Comparison of ENCODE assay signal across 16 cellular contexts in genomic region chr2:237429761-237430160, GRCh38. TPM values are rescaled to one million over a fixed set of nuclear protein-coding genes. Genes with fewer than 3 reads are reported as not detected.
DNase-seq lines count a peak whose midpoint lies in the region; ATAC-seq, FAIRE-seq and TF ChIP-seq lines count a peak whose summit lies in the region.
"Had no signal": no experiment of that assay in that cellular context is flagged by ENCODE, and none has a peak within 500 bp of the region (broad histone marks: within the 10 kb centered on the region; RNA-seq: fewer than 3 reads in every experiment).

No MANE protein-coding gene starts in this region.

- H3K9me3 Mint-ChIP-seq in activated naive CD4-positive, alpha-beta T cell treated with anti-CD3 and anti-CD28 coated beads, Interleukin-2, amount 50 U/mL, for 24 hours: peaks cover 5% of the 10 kb centered on the region

- intact Hi-C loops in thyroid gland (cut with DNase I): loop anchor here (5.0 kb wide), 1 partner anchor 143 kb away; no protein-coding TSS in a partner anchor

- H3K27ac Mint-ChIP-seq in activated naive CD4-positive, alpha-beta T cell treated with anti-CD3 and anti-CD28 coated beads, Interleukin-2, amount 50 U/mL, for 24 hours: peak overlapping the region; percentile 65
- H3K27ac Mint-ChIP-seq: WTC11 had no signal

- 24 to 29% methylated on average over 3 of the region's 3 CpGs for WGBS in thyroid gland, 2 donors

- H3K27me3 ChIP-seq in bronchial epithelial cell (ENCODE audit: control insufficient read depth, insufficient read depth, low read length) (no peaks in the 10 kb centered on the region), thyroid gland (no peaks in the 10 kb centered on the region)

- H3K4me3 ChIP-seq in bronchial epithelial cell (ENCODE audit: low read depth, low read length) (no peak overlapping the region), thyroid gland (replicated peaks in 1 of 3) (no peak overlapping the region)
- H3K4me3 ChIP-seq: transverse colon had no signal

- TF ChIP-seq CTCF in bronchial epithelial cell (IDR thresholded peaks at IDR 0.05; ENCODE audit: insufficient read depth, low read length, severe bottlenecking) (no peak), thyroid gland (IDR thresholded peaks at IDR 0.05) (no peak)

- H3K27me3 Mint-ChIP-seq in activated naive CD4-positive, alpha-beta T cell treated with anti-CD3 and anti-CD28 coated beads, Interleukin-2, amount 50 U/mL, for 24 hours: no peaks in the 10 kb centered on the region

- TF ChIP-seq POLR2A in thyroid gland (IDR thresholded peaks at IDR 0.05): peak in 1 of 2 donors; percentile 43

- ATAC-seq in HG03469 (IDR thresholded peaks at IDR 0.05; ENCODE audit: unreplicated experiment) (no peak), HG03378 (IDR thresholded peaks at IDR 0.05; ENCODE audit: unreplicated experiment) (no peak)
- ATAC-seq: WTC11 had no signal

- H3K36me3 ChIP-seq in bronchial epithelial cell (ENCODE audit: control insufficient read depth, insufficient read depth, low read length): no peaks in the 10 kb centered on the region
- H3K36me3 ChIP-seq in thyroid gland: no peaks in the 10 kb centered on the region
- H3K36me3 ChIP-seq: transverse colon had no signal

- H3K9me3 ChIP-seq in thyroid gland: no peaks in the 10 kb centered on the region
- H3K9me3 ChIP-seq: transverse colon had no signal

- H3K36me3 Mint-ChIP-seq in activated naive CD4-positive, alpha-beta T cell treated with anti-CD3 and anti-CD28 coated beads, Interleukin-2, amount 50 U/mL, for 24 hours: peaks cover 7% of the 10 kb centered on the region
- H3K36me3 Mint-ChIP-seq: WTC11 had no signal

- H3K4me1 ChIP-seq in thyroid gland: peaks cover 9 to 22% of the 10 kb centered on the region in 2 donors

- peaks cover 97% of the 10 kb centered on the region for H3K4me1 Mint-ChIP-seq in activated naive CD4-positive, alpha-beta T cell treated with anti-CD3 and anti-CD28 coated beads, Interleukin-2, amount 50 U/mL, for 24 hours

- FAIRE-seq in bronchial epithelial cell (lab: Jason Lieb, UNC): no peak
- FAIRE-seq: kidney had no signal

- peak overlapping the region; percentile 43 to 61 (median 46) for H3K27ac ChIP-seq in thyroid gland
- H3K27ac ChIP-seq: transverse colon had no signal

- H3K4me3 Mint-ChIP-seq in activated naive CD4-positive, alpha-beta T cell treated with anti-CD3 and anti-CD28 coated beads, Interleukin-2, amount 50 U/mL, for 24 hours: peak overlapping the region; percentile 52
- H3K4me3 Mint-ChIP-seq: WTC11 had no signal

- DNase-seq in activated naive CD4-positive, alpha-beta T cell treated with Interleukin-2 at 50 U/mL for 16 hours: no peak
- DNase-seq in RPMI7951 (ENCODE audit: low read depth) (peak; percentile 59), bronchial epithelial cell (ENCODE audit: low read depth) (peak; percentile 34), thyroid gland (peak; percentile 100), cerebellum (ENCODE audit: low spot score) (no peak)
- DNase-seq: cerebellar nuclear complex, DMS79 treated with DMSO at 0.1 percent for 48 hours, glutamatergic neuron, kidney, MV-4-11, posterior cingulate gyrus, transverse colon had no signal

RNA-seq across cellular contexts. Expression of gene COL6A3, which starts 15.8 kb away (rescaled TPM):
- total RNA-seq in RPMI7951 (2014; rRNA removed; shearing (Covaris generic)): 3.6 and 4.1 TPM in 2 replicates
- total RNA-seq in bronchial epithelial cell (0.64 and 16.6 TPM in 2 replicates), thyroid gland (100 to 1,000 TPM in 3 of 4 donors, 10 to 100 TPM in 1; 82.6 to 168 (median 146) TPM), cerebellum (59.6 TPM)

RNA-seq across cellular contexts. Expression of gene MLPH, which starts 57.3 kb away (rescaled TPM):
- total RNA-seq in RPMI7951 (2014; rRNA removed; shearing (Covaris generic)): 121 and 159 TPM in 2 replicates
- total RNA-seq in bronchial epithelial cell (6.6 and 14.7 TPM in 2 replicates), thyroid gland (100 to 1,000 TPM in 1 of 4 donors, 10 to 100 TPM in 3; 41.3 to 107 (median 58.6) TPM), cerebellum (1.2 TPM)

Comparison
In these comparisons a context has a peak if more than half of its experiments do, and no peak if none do; other contexts are left out.
1. DNase-seq: peak in RPMI7951 (single experiment), bronchial epithelial cell (single experiment) and thyroid gland (2 of 2); none in activated naive CD4-positive, alpha-beta T cell treated with Interleukin-2 at 50 U/mL for 16 hours (single experiment) and cerebellum (single experiment).